In the genomic region with DNA sequence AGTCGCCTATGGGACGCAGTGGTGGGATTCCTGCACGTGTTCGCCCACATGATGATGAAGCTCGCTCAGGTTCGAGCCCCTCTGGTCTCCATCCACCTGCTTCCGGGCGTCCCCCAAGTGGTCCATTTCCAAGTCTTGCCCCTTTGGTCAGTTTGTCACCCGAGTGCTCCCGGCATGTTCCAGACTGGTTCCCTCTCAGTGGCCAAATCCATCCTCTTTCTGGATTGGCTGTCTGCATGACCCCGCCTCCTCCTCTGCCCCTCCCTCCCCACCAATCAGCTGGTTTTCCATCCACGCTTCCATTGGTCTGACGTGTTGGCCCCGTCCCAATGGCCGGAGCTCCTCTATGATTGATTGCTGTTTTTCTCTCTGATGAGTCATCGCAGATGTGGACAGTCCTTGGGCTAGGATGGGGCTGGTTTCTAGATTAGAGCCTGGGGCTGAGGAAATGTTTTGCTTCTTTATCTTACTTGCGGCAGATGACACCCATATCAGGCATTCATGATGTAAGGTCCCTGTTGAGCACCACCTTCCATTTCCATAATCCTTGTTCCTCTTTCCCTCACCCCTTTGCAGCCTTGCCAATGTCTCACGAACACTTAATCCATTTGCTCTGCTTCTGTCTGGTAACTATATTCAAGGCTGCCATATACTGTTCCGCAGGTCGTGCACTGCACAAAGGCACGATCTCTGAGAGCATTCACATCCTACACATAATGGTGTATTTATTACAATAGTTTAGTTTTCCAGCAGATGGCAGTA, we compare ENCODE assay signal across 1 cellular context.
TF ChIP-seq lines count a peak whose summit lies in the region.

No MANE protein-coding gene starts in this region.

TF ChIP-seq in K562, 482 proteins besides CTCF, POLR2A, EP300 and RAD21 (continued from another document and continues in another):
- TF ChIP-seq ZNF449 (CRISPR knock-in tag; IDR thresholded peaks at IDR 0.05) (no peak), DDX20 (tag; IDR thresholded peaks at IDR 0.05; ENCODE audit: low read depth) (no peak), MCM5 (IDR thresholded peaks at IDR 0.05; ENCODE audit: low read depth) (no peak), PHF21A (IDR thresholded peaks at IDR 0.05; ENCODE audit: borderline replicate concordance, low read depth) (peak; percentile 39; the same call in 1 of the 2 replicates), USF1 (CRISPR knock-in tag; IDR thresholded peaks at IDR 0.05) (peak; percentile 69), ZNF239 (CRISPR knock-in tag; IDR thresholded peaks at IDR 0.05) (no peak), ETS2 (tag; IDR thresholded peaks at IDR 0.05; ENCODE audit: borderline replicate concordance, poor library complexity, severe bottlenecking) (no peak), HNRNPUL1 (IDR thresholded peaks at IDR 0.05; ENCODE audit: low read length) (no peak), ZBTB9 (CRISPR knock-in tag; IDR thresholded peaks at IDR 0.05) (0 out of 2 replicates have a peak, but pooled peaks have one; percentile 71), COPS2 (conservative IDR thresholded peaks at IDR 0.05) (no peak), CBFB (CRISPR knock-in tag; IDR thresholded peaks at IDR 0.05) (no peak), ZSCAN29 (IDR thresholded peaks at IDR 0.05) (no peak; the same call in 1 of the 2 replicates), VEZF1 (CRISPR knock-in tag; IDR thresholded peaks at IDR 0.05) (peak; percentile 82), EP400 (IDR thresholded peaks at IDR 0.05) (peak; percentile 86), ZC3H8 (IDR thresholded peaks at IDR 0.05) (no peak), POU5F1 (IDR thresholded peaks at IDR 0.05; ENCODE audit: borderline replicate concordance, low read depth, low read length, partially characterized antibody) (no peak), BRCA1 (IDR thresholded peaks at IDR 0.05) (no peak), BRCA1 (CRISPR knock-in tag; IDR thresholded peaks at IDR 0.05) (no peak), HNRNPH1 (optimal IDR thresholded peaks at IDR 0.05; ENCODE audit: low read depth, low read length) (no peak), ZNF507 (tag; conservative IDR thresholded peaks at IDR 0.05) (no peak), SMARCA4 (IDR thresholded peaks at IDR 0.05) (peak; percentile 99), PHTF2 (CRISPR knock-in tag; IDR thresholded peaks at IDR 0.05) (no peak), ZNF764 (CRISPR knock-in tag; IDR thresholded peaks at IDR 0.05; ENCODE audit: low read depth) (no peak), ATF1 (CRISPR knock-in tag; IDR thresholded peaks at IDR 0.05) (no peak), ATF1 (tag; IDR thresholded peaks at IDR 0.05) (peak; percentile 96), SIN3A (IDR thresholded peaks at IDR 0.05; ENCODE audit: borderline replicate concordance in 2 of 2, control insufficient read depth in 1 of 2, low read depth in 2 of 2, low read length in 2 of 2) (peak in 1 of 2 experiments; percentile 55; a peak in 1 of 4 replicates), BRD4 (IDR thresholded peaks at IDR 0.05) (no peak; the same call in 1 of the 2 replicates), ZNF384 (IDR thresholded peaks at IDR 0.05; ENCODE audit: low read depth, low read length) (peak; percentile 54; the same call in 1 of the 2 replicates), POLR2AphosphoS2 (IDR thresholded peaks at IDR 0.05; ENCODE audit: low read length) (no peak; the same call in 1 of the 2 replicates), TCF3 (CRISPR knock-in tag; IDR thresholded peaks at IDR 0.05) (peak; percentile 95), ZNF280B (CRISPR knock-in tag; IDR thresholded peaks at IDR 0.05) (no peak), L3MBTL2 (IDR thresholded peaks at IDR 0.05) (peak; percentile 84), ZNF324 (CRISPR knock-in tag; IDR thresholded peaks at IDR 0.05) (no peak), RBM14 (IDR thresholded peaks at IDR 0.05; ENCODE audit: borderline replicate concordance, insufficient read depth, low read depth, low read length) (no peak)
- TF ChIP-seq, protein P1, sequence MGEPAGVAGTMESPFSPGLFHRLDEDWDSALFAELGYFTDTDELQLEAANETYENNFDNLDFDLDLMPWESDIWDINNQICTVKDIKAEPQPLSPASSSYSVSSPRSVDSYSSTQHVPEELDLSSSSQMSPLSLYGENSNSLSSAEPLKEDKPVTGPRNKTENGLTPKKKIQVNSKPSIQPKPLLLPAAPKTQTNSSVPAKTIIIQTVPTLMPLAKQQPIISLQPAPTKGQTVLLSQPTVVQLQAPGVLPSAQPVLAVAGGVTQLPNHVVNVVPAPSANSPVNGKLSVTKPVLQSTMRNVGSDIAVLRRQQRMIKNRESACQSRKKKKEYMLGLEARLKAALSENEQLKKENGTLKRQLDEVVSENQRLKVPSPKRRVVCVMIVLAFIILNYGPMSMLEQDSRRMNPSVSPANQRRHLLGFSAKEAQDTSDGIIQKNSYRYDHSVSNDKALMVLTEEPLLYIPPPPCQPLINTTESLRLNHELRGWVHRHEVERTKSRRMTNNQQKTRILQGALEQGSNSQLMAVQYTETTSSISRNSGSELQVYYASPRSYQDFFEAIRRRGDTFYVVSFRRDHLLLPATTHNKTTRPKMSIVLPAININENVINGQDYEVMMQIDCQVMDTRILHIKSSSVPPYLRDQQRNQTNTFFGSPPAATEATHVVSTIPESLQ (CRISPR knock-in tag; IDR thresholded peaks at IDR 0.05) = no peak
- TF ChIP-seq, protein P2, sequence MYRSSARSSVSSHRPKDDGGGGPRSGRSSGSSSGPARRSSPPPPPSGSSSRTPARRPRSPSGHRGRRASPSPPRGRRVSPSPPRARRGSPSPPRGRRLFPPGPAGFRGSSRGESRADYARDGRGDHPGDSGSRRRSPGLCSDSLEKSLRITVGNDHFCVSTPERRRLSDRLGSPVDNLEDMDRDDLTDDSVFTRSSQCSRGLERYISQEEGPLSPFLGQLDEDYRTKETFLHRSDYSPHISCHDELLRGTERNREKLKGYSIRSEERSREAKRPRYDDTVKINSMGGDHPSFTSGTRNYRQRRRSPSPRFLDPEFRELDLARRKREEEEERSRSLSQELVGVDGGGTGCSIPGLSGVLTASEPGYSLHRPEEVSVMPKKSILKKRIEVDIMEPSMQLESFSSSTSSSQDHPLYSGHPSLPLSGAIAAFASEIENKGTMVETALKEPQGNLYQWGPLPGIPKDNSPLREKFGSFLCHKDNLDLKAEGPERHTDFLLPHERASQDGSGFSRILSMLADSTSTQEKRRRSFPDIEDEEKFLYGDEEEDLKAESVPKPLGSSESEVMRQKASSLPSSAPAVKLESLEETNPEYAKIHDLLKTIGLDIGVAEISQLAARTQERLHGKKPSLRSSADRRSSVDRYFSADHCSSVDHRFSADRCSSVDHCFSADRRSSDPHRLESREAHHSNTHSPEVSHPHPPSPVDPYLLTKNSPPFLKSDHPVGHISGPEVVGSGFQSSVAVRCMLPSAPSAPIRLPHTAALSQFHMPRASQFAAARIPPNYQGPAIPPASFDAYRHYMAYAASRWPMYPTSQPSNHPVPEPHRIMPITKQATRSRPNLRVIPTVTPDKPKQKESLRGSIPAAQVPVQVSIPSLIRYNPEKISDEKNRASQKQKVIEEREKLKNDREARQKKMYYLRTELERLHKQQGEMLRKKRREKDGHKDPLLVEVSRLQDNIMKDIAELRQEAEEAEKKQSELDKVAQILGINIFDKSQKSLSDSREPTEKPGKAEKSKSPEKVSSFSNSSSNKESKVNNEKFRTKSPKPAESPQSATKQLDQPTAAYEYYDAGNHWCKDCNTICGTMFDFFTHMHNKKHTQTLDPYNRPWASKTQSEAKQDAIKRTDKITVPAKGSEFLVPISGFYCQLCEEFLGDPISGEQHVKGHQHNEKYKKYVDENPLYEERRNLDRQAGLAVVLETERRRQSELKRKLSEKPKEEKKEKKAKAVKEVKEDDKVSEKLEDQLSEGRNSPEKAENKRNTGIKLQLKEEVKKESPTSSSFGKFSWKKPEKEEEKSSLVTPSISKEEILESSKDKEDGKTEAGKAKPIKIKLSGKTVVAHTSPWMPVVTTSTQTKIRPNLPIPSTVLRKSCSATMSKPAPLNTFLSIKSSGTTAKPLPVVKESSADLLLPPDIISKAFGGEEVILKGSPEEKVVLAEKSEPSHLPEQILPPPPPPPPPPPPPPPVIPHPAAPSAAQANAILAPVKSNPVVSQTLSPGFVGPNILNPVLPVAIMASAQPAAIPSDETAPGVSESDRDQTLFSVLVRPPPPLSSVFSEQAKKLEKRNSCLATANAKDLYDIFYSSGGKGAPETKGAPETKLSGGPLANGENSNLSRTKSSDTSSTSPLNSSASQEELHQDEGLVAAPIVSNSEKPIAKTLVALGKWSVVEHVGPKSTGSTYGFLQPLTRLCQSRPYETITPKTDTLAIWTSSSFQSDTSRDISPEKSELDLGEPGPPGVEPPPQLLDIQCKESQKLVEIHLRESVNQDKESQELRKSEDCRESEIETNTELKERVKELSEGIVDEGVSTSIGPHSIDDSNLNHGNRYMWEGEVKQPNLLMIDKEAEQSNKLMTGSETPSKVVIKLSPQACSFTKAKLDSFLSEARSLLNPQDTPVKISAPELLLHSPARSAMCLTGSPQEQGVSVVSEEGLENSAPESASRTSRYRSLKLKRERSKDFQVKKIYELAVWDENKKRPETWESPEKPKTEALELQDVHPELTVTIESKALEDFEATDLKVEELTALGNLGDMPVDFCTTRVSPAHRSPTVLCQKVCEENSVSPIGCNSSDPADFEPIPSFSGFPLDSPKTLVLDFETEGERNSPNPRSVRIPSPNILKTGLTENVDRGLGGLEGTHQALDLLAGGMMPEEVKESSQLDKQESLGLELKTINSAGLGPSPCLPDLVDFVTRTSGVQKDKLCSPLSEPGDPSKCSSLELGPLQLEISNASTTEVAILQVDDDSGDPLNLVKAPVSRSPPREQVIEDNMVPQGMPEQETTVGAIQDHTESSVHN (IDR thresholded peaks at IDR 0.05; ENCODE audit: borderline replicate concordance in 1 of 2, low read depth in 1 of 2) = peak in 1 of 2 experiments; percentile 95; a peak in 2 of 4 replicates
- TF ChIP-seq, protein P3, sequence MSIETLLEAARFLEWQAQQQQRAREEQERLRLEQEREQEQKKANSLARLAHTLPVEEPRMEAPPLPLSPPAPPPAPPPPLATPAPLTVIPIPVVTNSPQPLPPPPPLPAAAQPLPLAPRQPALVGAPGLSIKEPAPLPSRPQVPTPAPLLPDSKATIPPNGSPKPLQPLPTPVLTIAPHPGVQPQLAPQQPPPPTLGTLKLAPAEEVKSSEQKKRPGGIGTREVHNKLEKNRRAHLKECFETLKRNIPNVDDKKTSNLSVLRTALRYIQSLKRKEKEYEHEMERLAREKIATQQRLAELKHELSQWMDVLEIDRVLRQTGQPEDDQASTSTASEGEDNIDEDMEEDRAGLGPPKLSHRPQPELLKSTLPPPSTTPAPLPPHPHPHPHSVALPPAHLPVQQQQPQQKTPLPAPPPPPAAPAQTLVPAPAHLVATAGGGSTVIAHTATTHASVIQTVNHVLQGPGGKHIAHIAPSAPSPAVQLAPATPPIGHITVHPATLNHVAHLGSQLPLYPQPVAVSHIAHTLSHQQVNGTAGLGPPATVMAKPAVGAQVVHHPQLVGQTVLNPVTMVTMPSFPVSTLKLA (conservative IDR thresholded peaks at IDR 0.05) = peak; percentile 76 to 86
- TF ChIP-seq, protein P4, sequence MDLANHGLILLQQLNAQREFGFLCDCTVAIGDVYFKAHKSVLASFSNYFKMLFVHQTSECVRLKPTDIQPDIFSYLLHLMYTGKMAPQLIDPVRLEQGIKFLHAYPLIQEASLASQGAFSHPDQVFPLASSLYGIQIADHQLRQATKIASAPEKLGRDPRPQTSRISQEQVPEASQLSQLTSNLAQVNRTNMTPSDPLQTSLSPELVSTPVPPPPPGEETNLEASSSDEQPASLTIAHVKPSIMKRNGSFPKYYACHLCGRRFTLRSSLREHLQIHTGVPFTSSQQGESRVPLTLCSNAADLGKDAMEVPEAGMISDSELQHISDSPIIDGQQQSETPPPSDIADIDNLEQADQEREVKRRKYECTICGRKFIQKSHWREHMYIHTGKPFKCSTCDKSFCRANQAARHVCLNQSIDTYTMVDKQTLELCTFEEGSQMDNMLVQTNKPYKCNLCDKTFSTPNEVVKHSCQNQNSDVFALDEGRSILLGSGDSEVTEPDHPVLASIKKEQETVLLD (IDR thresholded peaks at IDR 0.05) = peak; percentile 83
